Comparison of ENCODE assay signal across 11 cellular contexts in the genomic region with DNA sequence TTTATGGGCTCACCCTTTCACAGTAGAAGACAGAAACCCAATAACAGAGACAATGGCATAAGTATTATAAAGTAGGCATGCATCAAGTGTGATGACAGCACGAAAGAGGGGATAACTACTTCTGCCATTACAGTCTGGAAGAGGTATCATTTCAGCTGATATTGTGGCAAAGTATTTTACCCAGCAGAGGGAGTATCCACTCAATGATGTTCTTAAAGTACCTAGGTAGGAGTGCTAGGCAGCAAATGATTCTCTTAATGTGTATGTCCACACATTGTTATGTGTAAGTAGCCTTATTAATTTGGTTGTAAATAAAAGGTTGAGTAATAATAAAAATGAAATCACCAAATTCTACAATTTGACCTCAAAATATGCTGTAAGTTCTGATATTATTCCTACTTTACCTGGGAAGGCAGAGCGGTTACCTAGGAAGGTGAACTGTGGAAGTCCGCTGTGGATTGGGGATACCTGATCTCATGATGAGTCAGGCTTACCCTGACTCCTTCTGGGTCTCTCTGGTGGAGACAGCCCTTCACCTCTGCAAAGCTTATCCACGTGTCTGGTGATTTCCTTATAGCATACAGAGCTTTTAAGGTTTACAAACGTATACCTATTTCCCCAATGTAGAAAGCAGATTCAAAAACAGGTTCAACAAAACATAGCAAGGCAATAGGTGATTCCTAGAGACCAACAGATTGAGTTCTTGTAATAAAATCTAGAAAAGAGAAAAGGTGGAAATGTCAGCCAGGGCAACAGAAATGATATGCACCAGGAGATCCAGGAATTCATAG. TPM values are rescaled to one million over a fixed set of nuclear protein-coding genes. Genes with fewer than 3 reads are reported as not detected.
A peak's percentile ranks its signal among the peaks of the same experiment; 100 is the strongest.
DNase-seq lines count a peak whose midpoint lies in the region; ATAC-seq and TF ChIP-seq lines count a peak whose summit lies in the region.
"Had no signal": no experiment of that assay in that cellular context is flagged by ENCODE, and none has a peak within 500 bp of the region (broad histone marks: within the 10 kb centered on the region; RNA-seq: fewer than 3 reads in every experiment).

No MANE protein-coding gene starts in this region.

- H3K27ac Mint-ChIP-seq in MCF 10A (ENCODE audit: low read depth, unreplicated experiment), result no peak overlapping the region
- H3K27ac Mint-ChIP-seq: natural killer cell treated with Interleukin-12 subunit alpha and Interleukin-12 subunit beta and Interleukin-15 and Interleukin-18, amount 100 ng/mL, for 72 hours had no signal

- peak; percentile 18 for TF ChIP-seq CTCF in MCF 10A (IDR thresholded peaks at IDR 0.05; ENCODE audit: unreplicated experiment)
- peak; percentile 22 for TF ChIP-seq CTCF in osteoblast (IDR thresholded peaks at IDR 0.05; ENCODE audit: extremely low read depth, low read depth, low read length)
- no peak for TF ChIP-seq CTCF in right atrium auricular region (IDR thresholded peaks at IDR 0.05)

- DNase-seq in NCI-H1417 (lab: John Stamatoyannopoulos, UW) (peak in 2 of 3 experiments; percentile 18 to 46), NCI-H1417 treated with DMSO at 0.1 percent for 48 hours (lab: John Stamatoyannopoulos, UW) (no peak), M059J (ENCODE audit: low read depth) (peak; percentile 20), MCF 10A (ENCODE audit: unreplicated experiment) (peak; percentile 63), osteoblast (ENCODE audit: insufficient read length, low spot score, missing footprints) (peak; percentile 6), right atrium auricular region (ENCODE audit: low spot score) (no peak)
- DNase-seq: gastrocnemius medialis, NCI-H1694 had no signal

- no peaks in the 10 kb centered on the region for H3K27me3 Mint-ChIP-seq in MCF 10A (ENCODE audit: insufficient read depth, unreplicated experiment)
- H3K27me3 Mint-ChIP-seq: natural killer cell treated with Interleukin-12 subunit alpha and Interleukin-12 subunit beta and Interleukin-15 and Interleukin-18, amount 100 ng/mL, for 72 hours had no signal

- H3K9me3 ChIP-seq in osteoblast (ENCODE audit: low read depth, low read length), result no peaks in the 10 kb centered on the region
- H3K9me3 ChIP-seq in right atrium auricular region, result no peaks in the 10 kb centered on the region
- H3K9me3 ChIP-seq: gastrocnemius medialis had no signal

- no peaks in the 10 kb centered on the region for H4K20me1 ChIP-seq in osteoblast (ENCODE audit: insufficient read depth, low read length)

- H3K27me3 ChIP-seq in osteoblast (ENCODE audit: insufficient read depth, low read length) (no peaks in the 10 kb centered on the region), right atrium auricular region (no peaks in the 10 kb centered on the region)
- H3K27me3 ChIP-seq: gastrocnemius medialis had no signal

- peaks cover 12% of the 10 kb centered on the region for H3K36me3 Mint-ChIP-seq in MCF 10A (ENCODE audit: insufficient read depth, unreplicated experiment)

- no peak overlapping the region for H3K4me2 ChIP-seq in osteoblast (ENCODE audit: insufficient read depth, low read length)

- intact Hi-C loops in MCF 10A (cut with micrococcal nuclease), result loop anchor here (5.0 kb wide), 1 partner anchor 71 kb away; no protein-coding TSS in a partner anchor

- ATAC-seq in GM21515 (IDR thresholded peaks at IDR 0.05; ENCODE audit: unreplicated experiment), result no peak
- no peak for ATAC-seq in HG02884 (IDR thresholded peaks at IDR 0.05; ENCODE audit: unreplicated experiment)
- ATAC-seq: gastrocnemius medialis; natural killer cell treated with Interleukin-12 subunit alpha and Interleukin-12 subunit beta and Interleukin-15 and Interleukin-18, amount 100 ng/mL, for 72 hours had no signal

- H3K27ac ChIP-seq in osteoblast (ENCODE audit: low read depth, low read length) (no peak overlapping the region), right atrium auricular region (no peak overlapping the region)
- H3K27ac ChIP-seq: gastrocnemius medialis had no signal

- no peak overlapping the region for H3K4me3 Mint-ChIP-seq in MCF 10A (ENCODE audit: unreplicated experiment)
- H3K4me3 Mint-ChIP-seq: natural killer cell treated with Interleukin-12 subunit alpha and Interleukin-12 subunit beta and Interleukin-15 and Interleukin-18, amount 100 ng/mL, for 72 hours had no signal

- POLR2A ChIA-PET in MCF 10A (lab: Yijun Ruan, JAX), result interaction anchor here (0.7 to 1.1 kb wide), 3 partner anchors 11 to 109 kb away, joined by 3 to 4 read pairs (median 3); no protein-coding TSS in a partner anchor

- H3K4me1 ChIP-seq in osteoblast (ENCODE audit: insufficient read depth, low read length) (peaks cover 7% of the 10 kb centered on the region), right atrium auricular region (peaks cover 0 to 3% of the 10 kb centered on the region in 2 donors)

- CTCF ChIA-PET in MCF 10A (lab: Yijun Ruan, JAX), result interaction anchor here (0.7 to 2.2 kb wide), 2 partner anchors 20 to 74 kb away, joined by 3 to 9 read pairs; no protein-coding TSS in a partner anchor

- H3K79me2 ChIP-seq in osteoblast (ENCODE audit: insufficient read depth, low read length), result peaks cover 10% of the 10 kb centered on the region

- H3K36me3 ChIP-seq in osteoblast (ENCODE audit: insufficient read depth, low read length) (no peaks in the 10 kb centered on the region), right atrium auricular region (no peaks in the 10 kb centered on the region)
- H3K36me3 ChIP-seq: gastrocnemius medialis had no signal

- H3K4me3 ChIP-seq in osteoblast (ENCODE audit: insufficient read depth, low read length) (no peak overlapping the region), right atrium auricular region (no peak overlapping the region)
- H3K4me3 ChIP-seq: gastrocnemius medialis had no signal

- no TSS peak for BruUV-seq in MCF 10A (replicated peaks; lab: Mats Ljungman, UMichigan)

- H2AFZ ChIP-seq in osteoblast (ENCODE audit: low read length), result no peak overlapping the region

- no peaks in the 10 kb centered on the region for H3K9me3 Mint-ChIP-seq in MCF 10A (ENCODE audit: unreplicated experiment)
- H3K9me3 Mint-ChIP-seq: natural killer cell treated with Interleukin-12 subunit alpha and Interleukin-12 subunit beta and Interleukin-15 and Interleukin-18, amount 100 ng/mL, for 72 hours had no signal

- H3K4me1 Mint-ChIP-seq in MCF 10A (ENCODE audit: insufficient read depth, unreplicated experiment), result peaks cover 18% of the 10 kb centered on the region

RNA-seq across cellular contexts. Expression of gene UBAC2, which starts 4.0 kb away (rescaled TPM):
- total RNA-seq in M059J (2014; rRNA removed; shearing (Covaris generic)), result 46.0 and 61.5 TPM in 2 replicates
- total RNA-seq in MCF 10A (2022), result 74.7 and 78.3 TPM in 2 replicates
- 36.9 and 43.3 TPM in 2 replicates for total RNA-seq in osteoblast
- total RNA-seq in right atrium auricular region, result 10 to 100 TPM; 47.5 to 50.7 TPM

Comparison
In these comparisons a context has a peak if more than half of its experiments do, and no peak if none do; other contexts are left out.
1. DNase-seq: peak in NCI-H1417 (2 of 3), M059J (single experiment), MCF 10A (single experiment) and osteoblast (single experiment); none in NCI-H1417 treated with DMSO at 0.1 percent for 48 hours (single experiment) and right atrium auricular region (single experiment).
2. CTCF ChIP-seq: peak in MCF 10A (single experiment) and osteoblast (single experiment); none in right atrium auricular region (0 of 2).